8 cellular contexts compared by ENCODE assay signal in genomic region chr7:148242271-148242801, GRCh38.
DNase-seq lines count a peak whose midpoint lies in the region; ATAC-seq and TF ChIP-seq lines count a peak whose summit lies in the region.

No MANE protein-coding gene starts in this region.

- ATAC-seq in GM21367 (IDR thresholded peaks at IDR 0.05; ENCODE audit: unreplicated experiment) (peak; percentile 94), HG03520 (IDR thresholded peaks at IDR 0.05; ENCODE audit: unreplicated experiment) (peak; percentile 96), upper lobe of left lung (ENCODE audit: low FRiP score in 2 of 2) (peak; percentile 84 to 91)

- peaks cover 0 to 9% (median 0%) of the 10 kb centered on the region in 4 donors for H3K4me1 ChIP-seq in upper lobe of left lung

- H3K27ac ChIP-seq in upper lobe of left lung, result no peak overlapping the region

- TF ChIP-seq EP300 in upper lobe of left lung (IDR thresholded peaks at IDR 0.05), result no peak

- no peak for TF ChIP-seq POLR2A in upper lobe of left lung (IDR thresholded peaks at IDR 0.05)

- DNase-seq in ELF-1 (ENCODE audit: low read depth, low spot score) (peak; percentile 79), NCI-H69 (lab: John Stamatoyannopoulos, UW) (peak; percentile 84), cardiac fibroblast (ENCODE audit: low read depth in 2 of 2) (peak; percentile 57 to 68), kidney tubule cell (ENCODE audit: low spot score) (peak; percentile 82), upper lobe of left lung (peak in 1 of 2 donors; percentile 37)
- DNase-seq in stimulated activated naive CD4-positive, alpha-beta T cell treated with Interleukin-2 at 50 U/mL for 16 hours (lab: John Stamatoyannopoulos, UW), result no peak

- H3K4me3 ChIP-seq in cardiac fibroblast (replicated peaks in 1 of 2; ENCODE audit: low read depth in 2 of 2, low read length in 2 of 2) (no peak overlapping the region), upper lobe of left lung (peak overlapping the region in 2 of 4 donors; percentile 20 to 31)

- H3K36me3 ChIP-seq in upper lobe of left lung, result no peaks in the 10 kb centered on the region

- H3K27me3 ChIP-seq in upper lobe of left lung, result no peaks in the 10 kb centered on the region

- no peaks in the 10 kb centered on the region for H3K9me3 ChIP-seq in upper lobe of left lung

- TF ChIP-seq CTCF in cardiac fibroblast (IDR thresholded peaks at IDR 0.05; ENCODE audit: low read depth, low read length) (peak; percentile 81), upper lobe of left lung (IDR thresholded peaks at IDR 0.05) (peak; percentile 49 to 70 (median 60))

- WGBS in upper lobe of left lung, 2 donors, result 12 to 19% methylated on average over 17 of the region's 17 CpGs
